In genomic region chr5:180352976-180353225, GRCh38 we compare ENCODE assay signal across 8 cellular contexts. TPM values are rescaled to one million over a fixed set of nuclear protein-coding genes. Genes with fewer than 3 reads are reported as not detected.
DNase-seq lines count a peak whose midpoint lies in the region; ATAC-seq and TF ChIP-seq lines count a peak whose summit lies in the region.

No MANE protein-coding gene starts in this region.

- peaks cover 58% of the 10 kb centered on the region for H3K27me3 ChIP-seq in foreskin keratinocyte

- ATAC-seq in GM21423 (IDR thresholded peaks at IDR 0.05; ENCODE audit: unreplicated experiment), result peak; percentile 17
- ATAC-seq in foreskin keratinocyte, result peak; percentile 39
- ATAC-seq in HG02763 (IDR thresholded peaks at IDR 0.05; ENCODE audit: unreplicated experiment), result no peak

- no peak for TF ChIP-seq EP300 in Ishikawa (IDR thresholded peaks at IDR 0.05; ENCODE audit: borderline replicate concordance)

- H3K27ac ChIP-seq in foreskin keratinocyte (no peak overlapping the region), skin epidermis (peak overlapping the region in 14 of 21 experiments; percentile 12 to 85 (median 71))

- peak overlapping the region; percentile 46 to 55 (median 49) for H3K4me3 ChIP-seq in skin epidermis

- no peak for DNase-seq in foreskin keratinocyte
- no peak for DNase-seq in RPMI8226
- no peak for DNase-seq in HUDEP-2 (lab: John Stamatoyannopoulos, UW; ENCODE audit: unreplicated experiment in 76 of 76)
- no peak for DNase-seq in NCI-H345 (lab: John Stamatoyannopoulos, UW)

- no peak for TF ChIP-seq CTCF in foreskin keratinocyte (conservative IDR thresholded peaks at IDR 0.05)

- TF ChIP-seq RAD21 in Ishikawa (IDR thresholded peaks at IDR 0.05; ENCODE audit: low read depth), result no peak

- H3K4me1 ChIP-seq in foreskin keratinocyte, result no peaks in the 10 kb centered on the region

TF ChIP-seq in Ishikawa, 13 proteins besides CTCF, POLR2A, EP300 and RAD21:
- TF ChIP-seq ZBTB7A (IDR thresholded peaks at IDR 0.05; ENCODE audit: low read depth) (0 out of 2 replicates have a peak, but pooled peaks have one; percentile 2), TCF12 (IDR thresholded peaks at IDR 0.05; ENCODE audit: low read depth) (no peak)
TF ChIP-seq in Ishikawa: peak in this region for 1.

RNA-seq across cellular contexts. Expression of gene GFPT2, which starts 0.2 kb away (rescaled TPM):
- 0.04 and 0.07 TPM in 2 replicates for total RNA-seq in foreskin keratinocyte
- polyA plus RNA-seq in foreskin keratinocyte, result 0.02 TPM in 1 of 2 replicates, not detected in the other
